30 cellular contexts compared by ENCODE assay signal in genomic region chr9:131496844-131497425, GRCh38. TPM values are rescaled to one million over a fixed set of nuclear protein-coding genes. Genes with fewer than 3 reads are reported as not detected.
DNase-seq lines count a peak whose midpoint lies in the region; ATAC-seq and TF ChIP-seq lines count a peak whose summit lies in the region.
"Had no signal": no experiment of that assay in that cellular context is flagged by ENCODE, and none has a peak within 500 bp of the region (broad histone marks: within the 10 kb centered on the region; RNA-seq: fewer than 3 reads in every experiment).

No MANE protein-coding gene starts in this region.

- CTCF ChIA-PET in CD8-positive, alpha-beta T cell (lab: Charles Lee): interaction anchor here (1.2 to 2.1 kb wide), 2 partner anchors 147 to 161 kb away, joined by 3 to 8 read pairs; no protein-coding TSS in a partner anchor
- CTCF ChIA-PET in WTC11 (lab: Charles Lee): interaction anchor here (1.5 kb wide), 1 partner anchor 147 kb away, joined by 4 read pairs; no protein-coding TSS in a partner anchor
- CTCF ChIA-PET in mammary epithelial cell (lab: Charles Lee; ENCODE audit: low non-redundant PET): no interaction called here

- POLR2A ChIA-PET in CD8-positive, alpha-beta T cell (lab: Charles Lee): interaction anchor here (1.3 kb wide), 1 partner anchor 34 kb away, joined by 3 read pairs; the partner anchor contains the start of gene UCK1
- POLR2A ChIA-PET in WTC11 (lab: Charles Lee): no interaction called here

- DNase-seq in CD8-positive, alpha-beta T cell: no peak
- no peak for DNase-seq in effector memory CD8-positive, alpha-beta T cell
- DNase-seq in nephron progenitor cell (no peak), WTC11 (ENCODE audit: low spot score) (no peak), posterior vena cava (ENCODE audit: low spot score) (no peak), mammary epithelial cell (no peak)
- DNase-seq: activated CD4-positive, alpha-beta T cell treated with anti-CD3 and anti-CD28 coated beads, Interleukin-2, amount 50 U/mL, for 48 hours; activated CD4-positive, CD25-positive, alpha-beta regulatory T cell; activated effector memory CD4-positive, alpha-beta T cell treated with Interleukin-2 at 50 U/mL for 16 hours; amygdala; effector CD4-positive, alpha-beta T cell; kidney; NCI-H1694 treated with DMSO at 0.1 percent for 48 hours; NCI-H524 treated with DMSO at 0.1 percent for 48 hours; PC-3; SHP77; stimulated activated CD4-positive, alpha-beta T cell treated with anti-CD3 and anti-CD28 coated beads, Interleukin-4, amount 100 ng/mL, for 24 hours; stimulated activated naive CD4-positive, alpha-beta T cell had no signal

- H2AFZ ChIP-seq in mammary epithelial cell (ENCODE audit: low read depth, low read length): no peak overlapping the region

- peaks cover 72% of the 10 kb centered on the region for H3K36me3 Mint-ChIP-seq in CD8-positive, alpha-beta T cell
- H3K36me3 Mint-ChIP-seq in IgD-negative memory B cell (no peaks in the 10 kb centered on the region), nephron progenitor cell (ENCODE audit: low read depth) (peaks cover 71% of the 10 kb centered on the region), WTC11 (peaks cover 73% of the 10 kb centered on the region)
- peaks cover 78% of the 10 kb centered on the region for H3K36me3 Mint-ChIP-seq in effector memory CD8-positive, alpha-beta T cell (ENCODE audit: insufficient read depth)

- H3K27me3 ChIP-seq in CD8-positive, alpha-beta T cell (ENCODE audit: insufficient read depth, low read length): no peaks in the 10 kb centered on the region
- no peaks in the 10 kb centered on the region for H3K27me3 ChIP-seq in mammary epithelial cell (ENCODE audit: insufficient read depth, low read length)
- H3K27me3 ChIP-seq: BLaER1 treated with 17β-estradiol and CSF1 and Interleukin-3, amounts not matched to agents 10 nM and 100 nM; breast epithelium; suprapubic skin had no signal

- peak overlapping the region; percentile 62 for H3K27ac Mint-ChIP-seq in CD8-positive, alpha-beta T cell
- H3K27ac Mint-ChIP-seq in IgD-negative memory B cell (peak overlapping the region in 2 of 3 donors; percentile 3 to 72), nephron progenitor cell (peak overlapping the region; percentile 95), WTC11 (no peak overlapping the region)
- peak overlapping the region; percentile 49 to 93 for H3K27ac Mint-ChIP-seq in effector memory CD8-positive, alpha-beta T cell

- peaks cover 45% of the 10 kb centered on the region for H3K4me1 Mint-ChIP-seq in CD8-positive, alpha-beta T cell (ENCODE audit: low read depth)
- peaks cover 4 to 5% (median 5%) of the 10 kb centered on the region in 3 donors for H3K4me1 Mint-ChIP-seq in IgD-negative memory B cell
- peaks cover 32 to 35% of the 10 kb centered on the region in 2 donors for H3K4me1 Mint-ChIP-seq in effector memory CD8-positive, alpha-beta T cell (ENCODE audit: low read depth in 2 of 2)
- H3K4me1 Mint-ChIP-seq in nephron progenitor cell: peaks cover 28% of the 10 kb centered on the region
- H3K4me1 Mint-ChIP-seq in WTC11: 0 out of 2 replicates have a peak, but pooled peaks cover 5% of the 10 kb centered on the region

- no peak overlapping the region for H3K27ac ChIP-seq in CD8-positive, alpha-beta T cell (ENCODE audit: low read depth, low read length)
- H3K27ac ChIP-seq in mammary epithelial cell (ENCODE audit: insufficient read depth, low read depth, low read length): no peak overlapping the region
- H3K27ac ChIP-seq: BLaER1 treated with 17β-estradiol and CSF1 and Interleukin-3, amounts not matched to agents 10 nM and 100 nM; breast epithelium; epithelial cell of prostate; HL-60; prostate gland; suprapubic skin had no signal

- H3K9me3 ChIP-seq in CD8-positive, alpha-beta T cell (ENCODE audit: low read length): no peaks in the 10 kb centered on the region
- no peaks in the 10 kb centered on the region for H3K9me3 ChIP-seq in mammary epithelial cell (replicated peaks; ENCODE audit: insufficient read depth, low read length)
- H3K9me3 ChIP-seq: BLaER1 treated with 17β-estradiol and CSF1 and Interleukin-3, amounts not matched to agents 10 nM and 100 nM; breast epithelium; prostate gland; suprapubic skin had no signal

- H3K36me3 ChIP-seq in CD8-positive, alpha-beta T cell (ENCODE audit: insufficient read depth, low read length): peaks cover 55% of the 10 kb centered on the region
- H3K36me3 ChIP-seq in mammary epithelial cell (ENCODE audit: insufficient read depth, low read length): peaks cover 39% of the 10 kb centered on the region

- BruUV-seq in mammary epithelial cell (replicated peaks; lab: Mats Ljungman, UMichigan): no TSS peak

- TF ChIP-seq CTCF in CD8-positive, alpha-beta T cell (IDR thresholded peaks at IDR 0.05): no peak
- TF ChIP-seq CTCF in nephron progenitor cell (IDR thresholded peaks at IDR 0.05) (no peak), WTC11 (IDR thresholded peaks at IDR 0.05) (no peak), mammary epithelial cell (conservative IDR thresholded peaks at IDR 0.05 in 1 of 2, IDR thresholded peaks at IDR 0.05 in 1 of 2; ENCODE audit: extremely low read depth in 1 of 2, insufficient read depth in 1 of 2, low read depth in 1 of 2, low read length in 2 of 2) (no peak)

- in situ Hi-C loops in mammary epithelial cell (cut with MboI; ENCODE audit: low sequenced_read_pairs in 2 of 2): no loop called here

- no peaks in the 10 kb centered on the region for H4K20me1 ChIP-seq in mammary epithelial cell (ENCODE audit: insufficient read depth, low read length)

- peaks cover 30% of the 10 kb centered on the region for H3K4me1 ChIP-seq in CD8-positive, alpha-beta T cell (ENCODE audit: insufficient read depth, low read length)
- H3K4me1 ChIP-seq in mammary epithelial cell (ENCODE audit: insufficient read depth, low read length): peaks cover 13% of the 10 kb centered on the region
- H3K4me1 ChIP-seq: breast epithelium, prostate gland had no signal

- dilution Hi-C loops in mammary epithelial cell (cut with HindIII; ENCODE audit: low sequenced_read_pairs): loop anchor here (5.0 kb wide), 2 partner anchors 35 to 60 kb away; no protein-coding TSS in a partner anchor

- ATAC-seq in CD8-positive, alpha-beta T cell: no peak
- no peak for ATAC-seq in effector memory CD8-positive, alpha-beta T cell (replicated peaks)
- ATAC-seq in WTC11: no peak
- ATAC-seq: PC-3, sciatic nerve had no signal

- H3K27me3 Mint-ChIP-seq in CD8-positive, alpha-beta T cell (ENCODE audit: low read depth): no peaks in the 10 kb centered on the region
- H3K27me3 Mint-ChIP-seq in IgD-negative memory B cell (no peaks in the 10 kb centered on the region), nephron progenitor cell (ENCODE audit: low read depth, poor library complexity) (peaks cover 3% of the 10 kb centered on the region), WTC11 (ENCODE audit: low read depth) (no peaks in the 10 kb centered on the region)
- H3K27me3 Mint-ChIP-seq in effector memory CD8-positive, alpha-beta T cell: no peaks in the 10 kb centered on the region

- no peak overlapping the region for H3K9ac ChIP-seq in mammary epithelial cell (ENCODE audit: insufficient read depth, low read length)
- H3K9ac ChIP-seq: BLaER1 treated with 17β-estradiol and CSF1 and Interleukin-3, amounts not matched to agents 10 nM and 100 nM had no signal

- H3K9me3 Mint-ChIP-seq in CD8-positive, alpha-beta T cell: no peaks in the 10 kb centered on the region
- no peaks in the 10 kb centered on the region for H3K9me3 Mint-ChIP-seq in IgD-negative memory B cell
- no peaks in the 10 kb centered on the region for H3K9me3 Mint-ChIP-seq in effector memory CD8-positive, alpha-beta T cell
- H3K9me3 Mint-ChIP-seq in nephron progenitor cell: no peaks in the 10 kb centered on the region
- no peaks in the 10 kb centered on the region for H3K9me3 Mint-ChIP-seq in WTC11

- intact Hi-C loops in CD8-positive, alpha-beta T cell (cut with DNase I, micrococcal nuclease): no loop called here
- intact Hi-C loops in posterior vena cava (cut with DNase I): no loop called here
- intact Hi-C loops in mammary epithelial cell (cut with micrococcal nuclease): no loop called here

- peaks cover 4% of the 10 kb centered on the region for H3K79me2 ChIP-seq in mammary epithelial cell (ENCODE audit: insufficient read depth, low read length)

- H3K4me3 Mint-ChIP-seq in CD8-positive, alpha-beta T cell: no peak overlapping the region
- H3K4me3 Mint-ChIP-seq in IgD-negative memory B cell (peak overlapping the region in 1 of 4 donors; percentile 40), nephron progenitor cell (no peak overlapping the region), WTC11 (no peak overlapping the region)
- H3K4me3 Mint-ChIP-seq in effector memory CD8-positive, alpha-beta T cell: no peak overlapping the region

- WGBS in mammary epithelial cell (ENCODE audit: low coverage, missing lambda C conversion rate): 75% methylated on average over 11 of the region's 11 CpGs

- no peak overlapping the region for H3K4me3 ChIP-seq in CD8-positive, alpha-beta T cell (ENCODE audit: low read depth, low read length)
- H3K4me3 ChIP-seq in mammary epithelial cell (replicated peaks in 1 of 3; ENCODE audit: insufficient read depth in 1 of 3, low read depth in 2 of 3, low read length in 3 of 3): no peak overlapping the region
- H3K4me3 ChIP-seq: BLaER1 treated with 17β-estradiol and CSF1 and Interleukin-3, amounts not matched to agents 10 nM and 100 nM; breast epithelium; prostate gland; suprapubic skin had no signal

- H3K4me2 ChIP-seq in mammary epithelial cell (ENCODE audit: insufficient read depth, low read depth, low read length): no peak overlapping the region
- H3K4me2 ChIP-seq: BLaER1 treated with 17β-estradiol and CSF1 and Interleukin-3, amounts not matched to agents 10 nM and 100 nM had no signal

TF ChIP-seq in WTC11, 78 proteins besides CTCF, POLR2A, EP300 and RAD21 (continues in another document):
- TF ChIP-seq OVOL2 (CRISPR knock-in tag; IDR thresholded peaks at IDR 0.05; ENCODE audit: borderline replicate concordance): no peak
- no peak for TF ChIP-seq NR3C1 (CRISPR knock-in tag; conservative IDR thresholded peaks at IDR 0.05; ENCODE audit: low read depth)
- TF ChIP-seq PRRX2 (CRISPR knock-in tag; IDR thresholded peaks at IDR 0.05): no peak
- no peak for TF ChIP-seq ZNF232 (CRISPR knock-in tag; IDR thresholded peaks at IDR 0.05)

RNA-seq across cellular contexts. Expression of gene POMT1, which starts 5.8 kb away (rescaled TPM):
- 10 to 100 TPM; 33.9 to 40.8 TPM for total RNA-seq in CD8-positive, alpha-beta T cell
- polyA plus RNA-seq in IgD-negative memory B cell (5.1 TPM), mammary epithelial cell (10.6 TPM)
- total RNA-seq in WTC11 (2021) (35.2 to 36.4 TPM (median 36.2 TPM) in 3 replicates), posterior vena cava (10 to 100 TPM; 18.2 to 22.8 TPM), mammary epithelial cell (10 to 100 TPM; 16.0 to 19.6 TPM)
- polyA minus RNA-seq in mammary epithelial cell: 8.6 TPM

RNA-seq across cellular contexts. Expression of gene UCK1, which starts 34.1 kb away (rescaled TPM):
- 10 to 100 TPM; 22.6 to 24.7 TPM for total RNA-seq in CD8-positive, alpha-beta T cell
- polyA plus RNA-seq in IgD-negative memory B cell (26.2 TPM), mammary epithelial cell (22.9 TPM)
- total RNA-seq in WTC11 (2021) (28.0 to 30.6 TPM (median 29.6 TPM) in 3 replicates), posterior vena cava (10 to 100 TPM; 16.8 to 18.8 TPM), mammary epithelial cell (10 to 100 TPM; 17.5 to 21.7 TPM)
- 22.6 TPM for polyA minus RNA-seq in mammary epithelial cell

RNA-seq across cellular contexts. Expression of gene PRRT1B, which starts 48.4 kb away (rescaled TPM):
- total RNA-seq in CD8-positive, alpha-beta T cell: not detected
- polyA plus RNA-seq in IgD-negative memory B cell (not detected), mammary epithelial cell (not detected)
- total RNA-seq in WTC11 (2021) (0.48 to 1.2 TPM (median 0.78 TPM) in 3 replicates), posterior vena cava (not detected), mammary epithelial cell (not detected)
- polyA minus RNA-seq in mammary epithelial cell: not detected
- total RNA-seq: Daoy, LHCN-M2, lung microvascular endothelial cell, PC-3, sciatic nerve, suprapubic skin, ureter had no signal
